Comparison of ENCODE assay signal across 14 cellular contexts in the genomic region with DNA sequence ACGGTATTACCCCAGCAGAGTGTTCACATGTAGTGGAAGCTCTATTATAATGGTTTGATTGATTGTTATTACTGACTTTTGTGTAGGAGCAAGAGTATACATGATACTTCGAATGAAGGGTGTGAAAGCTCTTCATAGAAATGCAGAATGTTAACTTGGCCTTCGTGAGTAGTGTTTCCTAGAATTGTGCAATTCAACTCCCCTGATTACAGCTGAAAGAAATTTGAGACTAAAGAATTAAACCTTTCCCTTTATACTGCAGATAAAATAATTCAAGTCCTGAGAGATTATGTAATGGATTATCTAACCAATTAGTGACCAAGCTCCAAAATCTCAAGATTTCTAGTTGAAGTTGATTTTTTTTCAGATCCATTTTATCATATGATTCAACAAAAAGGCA. TPM values are rescaled to one million over a fixed set of nuclear protein-coding genes. Genes with fewer than 3 reads are reported as not detected.
DNase-seq lines count a peak whose midpoint lies in the region; ATAC-seq, FAIRE-seq and TF ChIP-seq lines count a peak whose summit lies in the region.
"Had no signal": no experiment of that assay in that cellular context is flagged by ENCODE, and none has a peak within 500 bp of the region (broad histone marks: within the 10 kb centered on the region; RNA-seq: fewer than 3 reads in every experiment).

No MANE protein-coding gene starts in this region.

- H3K4me3 ChIP-seq in foreskin fibroblast (ENCODE audit: low read depth in 1 of 2, low read length in 2 of 2): no peak overlapping the region

- H3K36me3 Mint-ChIP-seq in WTC11: no peaks in the 10 kb centered on the region

- FAIRE-seq in GM19239 (lab: Jason Lieb, UNC): peak; percentile 53
- no peak for FAIRE-seq in GM12892 (lab: Jason Lieb, UNC)

- no peak for TF ChIP-seq CTCF in WTC11 (IDR thresholded peaks at IDR 0.05)
- no peak for TF ChIP-seq CTCF in foreskin fibroblast (IDR thresholded peaks at IDR 0.05; ENCODE audit: low read depth, low read length)

- no peak for TF ChIP-seq POLR2A in GM12892 (IDR thresholded peaks at IDR 0.05; ENCODE audit: low read depth, low read length)

- POLR2A ChIA-PET in WTC11 (lab: Charles Lee): no interaction called here

- DNase-seq in GM19239 (ENCODE audit: insufficient read length, low spot score): no peak
- no peak for DNase-seq in WTC11 (ENCODE audit: low spot score)
- peak; percentile 12 to 47 for DNase-seq in foreskin fibroblast
- no peak for DNase-seq in sciatic nerve (ENCODE audit: low spot score)
- no peak for DNase-seq in activated CD8-positive, alpha-beta memory T cell treated with anti-CD3 and anti-CD28 coated beads for 24 hours
- no peak for DNase-seq in GM12892 (ENCODE audit: insufficient read length)
- DNase-seq in kidney tubule cell (ENCODE audit: low spot score): no peak
- DNase-seq: activated T-cell treated with anti-CD3 and anti-CD28 coated beads, Interleukin-2, amount 50 U/mL, for 1 hour; left colon; MM.1S; NCI-H446 treated with DMSO at 0.1 percent for 48 hours; nephron progenitor cell; PC-3 had no signal

- H3K4me1 Mint-ChIP-seq in WTC11: peaks cover 77% of the 10 kb centered on the region

- intact Hi-C loops in sciatic nerve (cut with DNase I): no loop called here

- CTCF ChIA-PET in WTC11 (lab: Charles Lee): no interaction called here

- H3K27me3 Mint-ChIP-seq in WTC11 (ENCODE audit: low read depth): no peaks in the 10 kb centered on the region
- H3K27me3 Mint-ChIP-seq: activated CD4-positive, alpha-beta T cell treated with anti-CD3 and anti-CD28 coated beads for 36 hours had no signal

- H3K27ac Mint-ChIP-seq in WTC11: peak overlapping the region; percentile 26
- H3K27ac Mint-ChIP-seq: activated CD4-positive, alpha-beta T cell treated with anti-CD3 and anti-CD28 coated beads for 36 hours; nephron progenitor cell had no signal

- H3K4me3 Mint-ChIP-seq in WTC11: no peak overlapping the region
- H3K4me3 Mint-ChIP-seq: activated CD4-positive, alpha-beta T cell treated with anti-CD3 and anti-CD28 coated beads for 36 hours; nephron progenitor cell had no signal

- no peaks in the 10 kb centered on the region for H3K9me3 Mint-ChIP-seq in WTC11

- ATAC-seq in WTC11: no peak
- ATAC-seq in sciatic nerve: peak; percentile 88
- ATAC-seq: left colon, PC-3 had no signal

TF ChIP-seq in WTC11, 78 proteins besides CTCF, POLR2A, EP300 and RAD21:
- no peak for TF ChIP-seq MYBL2 (CRISPR knock-in tag; IDR thresholded peaks at IDR 0.05)
- no peak for TF ChIP-seq NFE2L1 (CRISPR knock-in tag; IDR thresholded peaks at IDR 0.05)
- TF ChIP-seq, protein P1, sequence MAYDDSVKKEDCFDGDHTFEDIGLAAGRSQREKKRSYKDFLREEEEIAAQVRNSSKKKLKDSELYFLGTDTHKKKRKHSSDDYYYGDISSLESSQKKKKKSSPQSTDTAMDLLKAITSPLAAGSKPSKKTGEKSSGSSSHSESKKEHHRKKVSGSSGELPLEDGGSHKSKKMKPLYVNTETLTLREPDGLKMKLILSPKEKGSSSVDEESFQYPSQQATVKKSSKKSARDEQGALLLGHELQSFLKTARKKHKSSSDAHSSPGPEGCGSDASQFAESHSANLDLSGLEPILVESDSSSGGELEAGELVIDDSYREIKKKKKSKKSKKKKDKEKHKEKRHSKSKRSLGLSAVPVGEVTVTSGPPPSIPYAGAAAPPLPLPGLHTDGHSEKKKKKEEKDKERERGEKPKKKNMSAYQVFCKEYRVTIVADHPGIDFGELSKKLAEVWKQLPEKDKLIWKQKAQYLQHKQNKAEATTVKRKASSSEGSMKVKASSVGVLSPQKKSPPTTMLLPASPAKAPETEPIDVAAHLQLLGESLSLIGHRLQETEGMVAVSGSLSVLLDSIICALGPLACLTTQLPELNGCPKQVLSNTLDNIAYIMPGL (CRISPR knock-in tag; IDR thresholded peaks at IDR 0.05): no peak
- TF ChIP-seq ZNF416 (CRISPR knock-in tag; IDR thresholded peaks at IDR 0.05): no peak
- TF ChIP-seq ZNF423 (CRISPR knock-in tag; IDR thresholded peaks at IDR 0.05): no peak
- no peak for TF ChIP-seq RELA (CRISPR knock-in tag; IDR thresholded peaks at IDR 0.05; ENCODE audit: borderline replicate concordance)
- TF ChIP-seq NFATC4 (CRISPR knock-in tag; IDR thresholded peaks at IDR 0.05): no peak
- TF ChIP-seq, protein P2, sequence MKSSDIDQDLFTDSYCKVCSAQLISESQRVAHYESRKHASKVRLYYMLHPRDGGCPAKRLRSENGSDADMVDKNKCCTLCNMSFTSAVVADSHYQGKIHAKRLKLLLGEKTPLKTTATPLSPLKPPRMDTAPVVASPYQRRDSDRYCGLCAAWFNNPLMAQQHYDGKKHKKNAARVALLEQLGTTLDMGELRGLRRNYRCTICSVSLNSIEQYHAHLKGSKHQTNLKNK (CRISPR knock-in tag; IDR thresholded peaks at IDR 0.05): no peak
- no peak for TF ChIP-seq ZNF121 (CRISPR knock-in tag; IDR thresholded peaks at IDR 0.05)

RNA-seq across cellular contexts. Expression of a gene that starts 38.2 kb away (rescaled TPM):
- total RNA-seq in WTC11 (2021) (37.6 to 40.9 TPM (median 40.5 TPM) in 3 replicates), sciatic nerve (110 TPM)
- polyA plus RNA-seq in GM12892 (2012; ENCODE audit: missing spikeins): 20.0 TPM

Comparison
In these comparisons a context has a peak if more than half of its experiments do, and no peak if none do; other contexts are left out.
1. DNase-seq: peak in foreskin fibroblast (2 of 2); none in GM19239 (single experiment), WTC11 (single experiment), sciatic nerve (single experiment), activated CD8-positive, alpha-beta memory T cell treated with anti-CD3 and anti-CD28 coated beads for 24 hours (single experiment), GM12892 (single experiment) and kidney tubule cell (single experiment).